In genomic region chr11:65180877-65181568, GRCh38 we compare ENCODE assay signal across 9 cellular contexts. TPM values are rescaled to one million over a fixed set of nuclear protein-coding genes. Genes with fewer than 3 reads are reported as not detected.
DNase-seq lines count a peak whose midpoint lies in the region.
"Had no signal": no experiment of that assay in that cellular context is flagged by ENCODE, and none has a peak within 500 bp of the region (broad histone marks: within the 10 kb centered on the region; RNA-seq: fewer than 3 reads in every experiment).

No MANE protein-coding gene starts in this region.

- H3K4me3 ChIP-seq in HAP-1 = peak overlapping the region; percentile 75
- H3K4me3 ChIP-seq in iPS-11a (ENCODE audit: low read depth, low read length) = peak overlapping the region; percentile 76
- peak overlapping the region; percentile 84 to 88 (median 87) for H3K4me3 ChIP-seq in skeletal muscle tissue (ENCODE audit: low read length in 3 of 3)

- in situ Hi-C loops in HAP-1 (cut with MboI; ENCODE audit: low sequenced_read_pairs) = no loop called here

- H3K9me3 ChIP-seq in HAP-1 (no peaks in the 10 kb centered on the region), skeletal muscle tissue (ENCODE audit: control insufficient read depth in 3 of 3, low read length in 3 of 3) (no peaks in the 10 kb centered on the region)

- H3K36me3 ChIP-seq in HAP-1 (replicated peaks) = peaks cover 4% of the 10 kb centered on the region; the same call in 1 of the 2 replicates
- H3K36me3 ChIP-seq in skeletal muscle tissue (ENCODE audit: control insufficient read depth in 3 of 3, insufficient read depth in 3 of 3, low read length in 3 of 3) = peaks cover 10 to 21% (median 20%) of the 10 kb centered on the region in 3 donors

- H3K27ac ChIP-seq in skeletal muscle tissue (ENCODE audit: low read depth, low read length) = peak overlapping the region; percentile 94

- peak overlapping the region; percentile 66 to 89 (median 87) for H3K9ac ChIP-seq in skeletal muscle tissue (ENCODE audit: low read depth in 1 of 3, low read length in 3 of 3)

- H3K27me3 ChIP-seq in HAP-1 (ENCODE audit: low read depth) (no peaks in the 10 kb centered on the region), skeletal muscle tissue (ENCODE audit: control insufficient read depth in 3 of 3, insufficient read depth in 3 of 3, low read length in 3 of 3) (no peaks in the 10 kb centered on the region)

- peaks cover 15% of the 10 kb centered on the region for H3K4me1 ChIP-seq in HAP-1
- peaks cover 21 to 29% (median 22%) of the 10 kb centered on the region in 3 donors for H3K4me1 ChIP-seq in skeletal muscle tissue (ENCODE audit: control insufficient read depth in 3 of 3, insufficient read depth in 3 of 3, low read length in 3 of 3)

- peak; percentile 88 for DNase-seq in ELF-1 (ENCODE audit: low read depth, low spot score)
- DNase-seq in HAP-1 (ENCODE audit: low spot score in 2 of 2) = peak; percentile 72 to 88
- peak; percentile 36 for DNase-seq in NCI-H1092 (lab: John Stamatoyannopoulos, UW)
- DNase-seq in T-helper 22 cell (ENCODE audit: low read depth) = peak; percentile 34
- peak; percentile 87 for DNase-seq in astrocyte of the hippocampus (ENCODE audit: low read depth, low spot score)
- DNase-seq in occipital lobe (lab: John Stamatoyannopoulos, UW) = no peak

RNA-seq across cellular contexts. Expression of gene CAPN1, which starts 0.7 kb away (rescaled TPM):
- total RNA-seq in skeletal muscle tissue (75.2 TPM), occipital lobe (56.5 TPM)

RNA-seq across cellular contexts. Expression of gene SPDYC, which starts 11.0 kb away (rescaled TPM):
- total RNA-seq in skeletal muscle tissue = not detected
- total RNA-seq in occipital lobe = not detected
- total RNA-seq: pulmonary artery endothelial cell had no signal

RNA-seq across cellular contexts. Expression of gene SYVN1, which starts 46.7 kb away (rescaled TPM):
- 19.8 TPM for total RNA-seq in skeletal muscle tissue
- 10.1 TPM for total RNA-seq in occipital lobe

RNA-seq across cellular contexts. Expression of gene MRPL49, which starts 58.9 kb away (rescaled TPM):
- total RNA-seq in skeletal muscle tissue (21.4 TPM), occipital lobe (26.4 TPM)

RNA-seq across cellular contexts. Expression of gene FAU, which starts 59.1 kb away (rescaled TPM):
- total RNA-seq in skeletal muscle tissue = 292 TPM
- total RNA-seq in occipital lobe = 180 TPM
